Comparison of ENCODE assay signal across 25 cellular contexts in genomic region chr3:145368748-145369147, GRCh38.
"Had no signal": no experiment of that assay in that cellular context is flagged by ENCODE, and none has a peak within 500 bp of the region (broad histone marks: within the 10 kb centered on the region; RNA-seq: fewer than 3 reads in every experiment).

No MANE protein-coding gene starts in this region.

- H3K4me1 ChIP-seq: colonic mucosa, esophagus muscularis mucosa, esophagus squamous epithelium, foreskin keratinocyte, gastrocnemius medialis, gastroesophageal sphincter, heart left ventricle, heart right ventricle had no signal

- H3K9me3 ChIP-seq: colonic mucosa, esophagus muscularis mucosa, esophagus squamous epithelium, gastrocnemius medialis, gastroesophageal sphincter had no signal

- H3K9me3 Mint-ChIP-seq: endodermal cell had no signal

- H3K27me3 Mint-ChIP-seq: dendritic cell treated with granulocyte-macrophage colony-stimulating factor and Interleukin-4, amounts not matched to agents 40 ng/mL and 50 ng/mL, for 4 days; effector memory CD8-positive, alpha-beta T cell had no signal

- H3K27me3 ChIP-seq: colonic mucosa, dorsolateral prefrontal cortex, esophagus muscularis mucosa, esophagus squamous epithelium, foreskin keratinocyte, gastrocnemius medialis, gastroesophageal sphincter, heart left ventricle, heart right ventricle had no signal

- ATAC-seq: effector memory CD8-positive, alpha-beta T cell; esophagus mucosa; foreskin keratinocyte; gastrocnemius medialis; gastroesophageal sphincter; heart left ventricle; heart right ventricle had no signal

- H3K4me3 ChIP-seq: colonic mucosa, coronary artery, dorsolateral prefrontal cortex, esophagus muscularis mucosa, esophagus squamous epithelium, gastrocnemius medialis, gastroesophageal sphincter, heart left ventricle, heart right ventricle had no signal

- H3K4me3 Mint-ChIP-seq: dendritic cell treated with granulocyte-macrophage colony-stimulating factor and Interleukin-4, amounts not matched to agents 40 ng/mL and 50 ng/mL, for 4 days; effector memory CD8-positive, alpha-beta T cell; endodermal cell had no signal

- DNase-seq: colonic mucosa; cortex of kidney; dermis blood vessel endothelial cell; dorsolateral prefrontal cortex; effector CD4-positive, alpha-beta T cell; effector CD8-positive, alpha-beta T cell; effector memory CD4-positive, alpha-beta T cell; effector memory CD8-positive, alpha-beta T cell; endodermal cell; erythroblast; esophagus squamous epithelium; foreskin fibroblast; foreskin keratinocyte; foreskin melanocyte; gastrocnemius medialis; glutamatergic neuron; head of caudate nucleus; heart left ventricle; heart right ventricle had no signal

- H3K27ac ChIP-seq: colonic mucosa, coronary artery, dorsolateral prefrontal cortex, epithelial cell of prostate, esophagus muscularis mucosa, esophagus squamous epithelium, foreskin keratinocyte, gastrocnemius medialis, gastroesophageal sphincter, heart left ventricle, heart right ventricle had no signal

- H3K27ac Mint-ChIP-seq: dendritic cell treated with granulocyte-macrophage colony-stimulating factor and Interleukin-4, amounts not matched to agents 40 ng/mL and 50 ng/mL, for 4 days; effector memory CD8-positive, alpha-beta T cell; endodermal cell had no signal

- H3K36me3 ChIP-seq: colonic mucosa, esophagus muscularis mucosa, esophagus squamous epithelium, gastrocnemius medialis, gastroesophageal sphincter, heart left ventricle, heart right ventricle had no signal
